ENCODE assay signal across 34 cellular contexts in the genomic region with DNA sequence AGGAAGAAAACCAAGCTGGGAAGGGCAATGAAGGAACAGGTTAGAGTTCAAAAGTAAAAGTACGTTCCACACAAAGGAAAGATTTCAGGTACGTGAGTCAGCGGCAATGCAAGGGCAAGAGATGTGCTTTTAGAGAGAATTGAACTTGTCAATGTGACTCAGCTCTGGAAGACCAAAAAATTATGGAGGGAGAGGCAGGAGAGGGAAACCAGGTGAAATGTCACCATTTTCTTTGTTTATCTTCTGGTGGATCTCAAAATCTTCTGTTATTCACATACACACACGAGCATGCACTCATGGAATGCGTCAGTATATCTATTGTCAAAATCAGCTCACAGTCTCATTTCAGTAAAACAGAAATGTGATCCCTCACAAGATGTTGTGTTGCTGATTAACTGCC.
"Had no signal": no experiment of that assay in that cellular context is flagged by ENCODE, and none has a peak within 500 bp of the region (broad histone marks: within the 10 kb centered on the region; RNA-seq: fewer than 3 reads in every experiment).

No MANE protein-coding gene starts in this region.

- H3K36me3 ChIP-seq: adrenal gland, colonic mucosa, esophagus muscularis mucosa, gastroesophageal sphincter had no signal

- H3K27me3 ChIP-seq: adrenal gland, body of pancreas, colonic mucosa, esophagus muscularis mucosa, gastroesophageal sphincter had no signal

- H3K36me3 Mint-ChIP-seq: activated CD4-positive, alpha-beta memory T cell treated with anti-CD3 and anti-CD28 coated beads for 36 hours; activated naive CD8-positive, alpha-beta T cell treated with anti-CD3 and anti-CD28 coated beads for 36 hours had no signal

- H3K9me3 ChIP-seq: adrenal gland, body of pancreas, colonic mucosa, esophagus muscularis mucosa, gastroesophageal sphincter had no signal

- H3K4me1 ChIP-seq: adrenal gland, body of pancreas, colonic mucosa, esophagus muscularis mucosa, gastroesophageal sphincter had no signal

- H3K27ac Mint-ChIP-seq: activated CD4-positive, alpha-beta memory T cell treated with anti-CD3 and anti-CD28 coated beads for 36 hours; activated CD4-positive, alpha-beta T cell treated with anti-CD3 and anti-CD28 coated beads for 36 hours; activated CD4-positive, alpha-beta T cell treated with anti-CD3 and anti-CD28 coated beads, Interleukin-2, amount 10 ng/mL, durations not matched to agents 24 days and 14 days; activated CD8-positive, alpha-beta memory T cell treated with anti-CD3 and anti-CD28 coated beads, Interleukin-2, amount 10 ng/mL, durations not matched to agents 7 days and 5 days; activated CD8-positive, alpha-beta T cell treated with anti-CD3 and anti-CD28 coated beads, Interleukin-2, amount 10 ng/mL, durations not matched to agents 7 days and 5 days; activated naive CD4-positive, alpha-beta T cell treated with anti-CD3 and anti-CD28 coated beads for 36 hours; activated naive CD4-positive, alpha-beta T cell treated with anti-CD3 and anti-CD28 coated beads, Interleukin-2, amount 50 U/mL, for 24 hours; activated naive CD8-positive, alpha-beta T cell treated with anti-CD3 and anti-CD28 coated beads for 36 hours; activated naive CD8-positive, alpha-beta T cell treated with anti-CD3 and anti-CD28 coated beads, Interleukin-2, amount 50 U/mL, for 24 hours; activated T-helper 1 cell treated with anti-CD3 and anti-CD28 coated beads, Interleukin-12 subunit alpha, Interleukin-12 subunit beta, Interleukin-2, Interleukin-4 antibody, amounts not matched to agents 30 ng/mL and 10 ng/mL and 1 ng/mL, durations not matched to agents 14 hours and 24 hours and 36 hours; activated T-helper 2 cell treated with anti-CD3 and anti-CD28 coated beads, Interferon-gamma antibody, Interleukin-2, Interleukin-4, amounts not matched to agents 10 μg/mL and 5 μg/mL and 100 μg/mL, durations not matched to agents 14 hours and 24 hours and 36 hours; T-helper 17 cell; T-helper 2 cell treated with Interferon-gamma antibody and Interleukin-4, amounts not matched to agents 5 μg/mL and 100 μg/mL, for 36 hours had no signal

- H3K9me3 Mint-ChIP-seq: activated CD4-positive, alpha-beta memory T cell treated with anti-CD3 and anti-CD28 coated beads for 36 hours; activated CD4-positive, alpha-beta T cell treated with anti-CD3 and anti-CD28 coated beads, Interleukin-2, amount 10 ng/mL, durations not matched to agents 24 days and 14 days; activated naive CD4-positive, alpha-beta T cell treated with anti-CD3 and anti-CD28 coated beads for 36 hours; activated naive CD4-positive, alpha-beta T cell treated with anti-CD3 and anti-CD28 coated beads, Interleukin-2, amount 50 U/mL, for 24 hours; activated naive CD8-positive, alpha-beta T cell treated with anti-CD3 and anti-CD28 coated beads for 36 hours; activated naive CD8-positive, alpha-beta T cell treated with anti-CD3 and anti-CD28 coated beads, Interleukin-2, amount 50 U/mL, for 24 hours; activated T-helper 1 cell treated with anti-CD3 and anti-CD28 coated beads, Interleukin-12 subunit alpha, Interleukin-12 subunit beta, Interleukin-2, Interleukin-4 antibody, amounts not matched to agents 30 ng/mL and 10 ng/mL and 1 ng/mL, durations not matched to agents 14 hours and 24 hours and 36 hours; activated T-helper 2 cell treated with anti-CD3 and anti-CD28 coated beads, Interferon-gamma antibody, Interleukin-2, Interleukin-4, amounts not matched to agents 10 μg/mL and 5 μg/mL and 100 μg/mL, durations not matched to agents 14 hours and 24 hours and 36 hours; T-helper 2 cell treated with Interferon-gamma antibody and Interleukin-4, amounts not matched to agents 5 μg/mL and 100 μg/mL, for 36 hours had no signal

- DNase-seq: activated CD4-positive, alpha-beta memory T cell treated with anti-CD3 and anti-CD28 coated beads for 36 hours; activated CD4-positive, alpha-beta T cell treated with anti-CD3 and anti-CD28 coated beads for 36 hours; activated CD4-positive, alpha-beta T cell treated with anti-CD3 and anti-CD28 coated beads, Interleukin-2, amount 10 ng/mL, durations not matched to agents 24 days and 14 days; activated CD4-positive, CD25-positive, alpha-beta regulatory T cell; activated CD4-positive, CD25-positive, alpha-beta regulatory T cell treated with anti-CD3 and anti-CD28 coated beads, Interleukin-2, amount 50 U/mL, for 72 hours; activated CD8-positive, alpha-beta memory T cell treated with anti-CD3 and anti-CD28 coated beads, Interleukin-2, amount 10 ng/mL, durations not matched to agents 7 days and 5 days; activated CD8-positive, alpha-beta memory T cell treated with anti-CD3 and anti-CD28 coated beads, Interleukin-2, amount 50 U/mL, for 4 hours; activated CD8-positive, alpha-beta T cell treated with anti-CD3 and anti-CD28 coated beads, Interleukin-2, amount 10 ng/mL, durations not matched to agents 7 days and 5 days; activated effector memory CD4-positive, alpha-beta T cell treated with anti-CD3 and anti-CD28 coated beads, Interleukin-2, amount 50 U/mL, for 16 hours; activated naive CD4-positive, alpha-beta T cell treated with anti-CD3 and anti-CD28 coated beads for 36 hours; activated naive CD8-positive, alpha-beta T cell treated with anti-CD3 and anti-CD28 coated beads for 36 hours; activated naive CD8-positive, alpha-beta T cell treated with anti-CD3 and anti-CD28 coated beads, Interleukin-2, amount 50 U/mL, for 24 hours; activated T-cell treated with anti-CD3 and anti-CD28 coated beads, Interleukin-2, amount 50 U/mL, for 1 hour; activated T-cell treated with anti-CD3 and anti-CD28 coated beads, Interleukin-2, amount 50 U/mL, for 48 hours; adrenal gland; amygdala; aorta; body of pancreas; central memory CD4-positive, alpha-beta T cell; cerebellar nuclear complex; colonic mucosa; effector CD8-positive, alpha-beta T cell; erythroblast; foreskin melanocyte; head of caudate nucleus; T-helper 1 cell; T-helper 17 cell; T1000 had no signal

- H3K4me3 ChIP-seq: adrenal gland, body of pancreas, colonic mucosa, esophagus muscularis mucosa, gastroesophageal sphincter had no signal

- H3K4me1 Mint-ChIP-seq: activated CD4-positive, alpha-beta T cell treated with anti-CD3 and anti-CD28 coated beads for 36 hours; activated CD4-positive, alpha-beta T cell treated with anti-CD3 and anti-CD28 coated beads, Interleukin-2, amount 10 ng/mL, durations not matched to agents 24 days and 14 days; activated CD8-positive, alpha-beta memory T cell treated with anti-CD3 and anti-CD28 coated beads, Interleukin-2, amount 10 ng/mL, durations not matched to agents 7 days and 5 days; activated naive CD4-positive, alpha-beta T cell treated with anti-CD3 and anti-CD28 coated beads, Interleukin-2, amount 50 U/mL, for 24 hours; activated naive CD8-positive, alpha-beta T cell treated with anti-CD3 and anti-CD28 coated beads for 36 hours; activated naive CD8-positive, alpha-beta T cell treated with anti-CD3 and anti-CD28 coated beads, Interleukin-2, amount 50 U/mL, for 24 hours had no signal

- H3K4me3 Mint-ChIP-seq: activated CD4-positive, alpha-beta memory T cell treated with anti-CD3 and anti-CD28 coated beads for 36 hours; activated CD4-positive, alpha-beta T cell treated with anti-CD3 and anti-CD28 coated beads for 36 hours; activated CD4-positive, alpha-beta T cell treated with anti-CD3 and anti-CD28 coated beads, Interleukin-2, amount 10 ng/mL, durations not matched to agents 24 days and 14 days; activated CD8-positive, alpha-beta memory T cell treated with anti-CD3 and anti-CD28 coated beads, Interleukin-2, amount 10 ng/mL, durations not matched to agents 7 days and 5 days; activated CD8-positive, alpha-beta T cell treated with anti-CD3 and anti-CD28 coated beads, Interleukin-2, amount 10 ng/mL, durations not matched to agents 7 days and 5 days; activated naive CD4-positive, alpha-beta T cell treated with anti-CD3 and anti-CD28 coated beads for 36 hours; activated naive CD4-positive, alpha-beta T cell treated with anti-CD3 and anti-CD28 coated beads, Interleukin-2, amount 50 U/mL, for 24 hours; activated naive CD8-positive, alpha-beta T cell treated with anti-CD3 and anti-CD28 coated beads for 36 hours; activated naive CD8-positive, alpha-beta T cell treated with anti-CD3 and anti-CD28 coated beads, Interleukin-2, amount 50 U/mL, for 24 hours; activated T-helper 1 cell treated with anti-CD3 and anti-CD28 coated beads, Interleukin-12 subunit alpha, Interleukin-12 subunit beta, Interleukin-2, Interleukin-4 antibody, amounts not matched to agents 30 ng/mL and 10 ng/mL and 1 ng/mL, durations not matched to agents 14 hours and 24 hours and 36 hours; T-helper 17 cell; T-helper 2 cell treated with Interferon-gamma antibody and Interleukin-4, amounts not matched to agents 5 μg/mL and 100 μg/mL, for 36 hours had no signal

- H3K27me3 Mint-ChIP-seq: activated CD4-positive, alpha-beta memory T cell treated with anti-CD3 and anti-CD28 coated beads for 36 hours; activated CD4-positive, alpha-beta T cell treated with anti-CD3 and anti-CD28 coated beads for 36 hours; activated CD4-positive, alpha-beta T cell treated with anti-CD3 and anti-CD28 coated beads, Interleukin-2, amount 10 ng/mL, durations not matched to agents 24 days and 14 days; activated CD8-positive, alpha-beta memory T cell treated with anti-CD3 and anti-CD28 coated beads, Interleukin-2, amount 10 ng/mL, durations not matched to agents 7 days and 5 days; activated naive CD4-positive, alpha-beta T cell treated with anti-CD3 and anti-CD28 coated beads, Interleukin-2, amount 50 U/mL, for 24 hours; activated naive CD8-positive, alpha-beta T cell treated with anti-CD3 and anti-CD28 coated beads for 36 hours; activated naive CD8-positive, alpha-beta T cell treated with anti-CD3 and anti-CD28 coated beads, Interleukin-2, amount 50 U/mL, for 24 hours; T-helper 17 cell had no signal

- H3K27ac ChIP-seq: adrenal gland, body of pancreas, colonic mucosa, esophagus muscularis mucosa, gastroesophageal sphincter had no signal
